19 cellular contexts compared by ENCODE assay signal in genomic region chr6:32439139-32439538, GRCh38. TPM values are rescaled to one million over a fixed set of nuclear protein-coding genes. Genes with fewer than 3 reads are reported as not detected.
DNase-seq lines count a peak whose midpoint lies in the region; ATAC-seq, FAIRE-seq and TF ChIP-seq lines count a peak whose summit lies in the region.
"Had no signal": no experiment of that assay in that cellular context is flagged by ENCODE, and none has a peak within 500 bp of the region (broad histone marks: within the 10 kb centered on the region; RNA-seq: fewer than 3 reads in every experiment).

No MANE protein-coding gene starts in this region.

- ATAC-seq in GM19328 (IDR thresholded peaks at IDR 0.05; ENCODE audit: unreplicated experiment) (peak; percentile 4), natural killer cell (no peak)
- no peak for ATAC-seq in activated naive CD8-positive, alpha-beta T cell treated with anti-CD3 and anti-CD28 coated beads, Interleukin-2, amount 50 U/mL, for 24 hours

- no peak for TF ChIP-seq CTCF in CD14-positive monocyte (IDR thresholded peaks at IDR 0.05)
- no peak for TF ChIP-seq CTCF in natural killer cell (IDR thresholded peaks at IDR 0.05)

- H3K9me3 Mint-ChIP-seq in CD14-positive monocyte (peaks cover 0 to 9% (median 2%) of the 10 kb centered on the region in 7 donors), natural killer cell (no peaks in the 10 kb centered on the region), immature natural killer cell (no peaks in the 10 kb centered on the region)
- no peaks in the 10 kb centered on the region for H3K9me3 Mint-ChIP-seq in activated naive CD8-positive, alpha-beta T cell treated with anti-CD3 and anti-CD28 coated beads, Interleukin-2, amount 50 U/mL, for 24 hours
- H3K9me3 Mint-ChIP-seq: activated T-helper 2 cell treated with anti-CD3 and anti-CD28 coated beads, Interferon-gamma antibody, Interleukin-2, Interleukin-4, amounts not matched to agents 10 μg/mL and 5 μg/mL and 100 μg/mL, durations not matched to agents 14 hours and 24 hours and 36 hours had no signal

- DNase-seq in CD14-positive monocyte (ENCODE audit: low spot score) (no peak), natural killer cell (no peak), RCC 7860 (ENCODE audit: low spot score) (no peak), immature natural killer cell (no peak), activated gamma-delta T cell treated with Interleukin-2 at 50 U/mL for 16 hours (no peak)
- DNase-seq in activated naive CD8-positive, alpha-beta T cell treated with anti-CD3 and anti-CD28 coated beads, Interleukin-2, amount 50 U/mL, for 24 hours = no peak
- no peak for DNase-seq in activated CD4-positive, alpha-beta T cell treated with anti-CD3 and anti-CD28 coated beads for 4 hours
- DNase-seq: DMS79, occipital lobe had no signal

- H3K27me3 Mint-ChIP-seq in CD14-positive monocyte (ENCODE audit: low read depth in 3 of 3) (peaks cover 0 to 3% (median 2%) of the 10 kb centered on the region in 3 donors), natural killer cell (ENCODE audit: low read depth in 2 of 2) (peaks cover 6 to 8% of the 10 kb centered on the region in 2 donors), immature natural killer cell (ENCODE audit: low read depth in 3 of 3) (peaks cover 2 to 9% (median 4%) of the 10 kb centered on the region in 3 donors)
- H3K27me3 Mint-ChIP-seq in activated naive CD8-positive, alpha-beta T cell treated with anti-CD3 and anti-CD28 coated beads, Interleukin-2, amount 50 U/mL, for 24 hours = peaks cover 20% of the 10 kb centered on the region

- H3K36me3 Mint-ChIP-seq in CD14-positive monocyte (peaks cover 47 to 51% of the 10 kb centered on the region in 2 donors), natural killer cell (no peaks in the 10 kb centered on the region), immature natural killer cell (peaks cover 0 to 6% (median 0%) of the 10 kb centered on the region in 3 donors)
- H3K36me3 Mint-ChIP-seq in activated naive CD8-positive, alpha-beta T cell treated with anti-CD3 and anti-CD28 coated beads, Interleukin-2, amount 50 U/mL, for 24 hours (ENCODE audit: low read depth) = peaks cover 13% of the 10 kb centered on the region

- no peak for FAIRE-seq in RCC 7860 (lab: Jason Lieb, UNC)

- peak overlapping the region; percentile 94 to 97 for H3K4me3 Mint-ChIP-seq in CD14-positive monocyte
- peak overlapping the region; percentile 81 for H3K4me3 Mint-ChIP-seq in activated naive CD8-positive, alpha-beta T cell treated with anti-CD3 and anti-CD28 coated beads, Interleukin-2, amount 50 U/mL, for 24 hours
- peak overlapping the region; percentile 72 for H3K4me3 Mint-ChIP-seq in natural killer cell
- peak overlapping the region in 1 of 5 donors; percentile 88 for H3K4me3 Mint-ChIP-seq in immature natural killer cell

- intact Hi-C loops in CD14-positive monocyte (cut with micrococcal nuclease) = no loop called here
- intact Hi-C loops in natural killer cell (cut with micrococcal nuclease) = no loop called here

- H3K27ac Mint-ChIP-seq in CD14-positive monocyte (peak overlapping the region; percentile 99 to 100 (median 99)), natural killer cell (peak overlapping the region in 1 of 2 donors; percentile 79), immature natural killer cell (peak overlapping the region in 3 of 6 donors; percentile 17 to 77 (median 72))
- H3K27ac Mint-ChIP-seq in activated naive CD8-positive, alpha-beta T cell treated with anti-CD3 and anti-CD28 coated beads, Interleukin-2, amount 50 U/mL, for 24 hours = peak overlapping the region; percentile 77

- H3K4me1 Mint-ChIP-seq in CD14-positive monocyte = peaks cover 67% of the 10 kb centered on the region
- H3K4me1 Mint-ChIP-seq in activated naive CD8-positive, alpha-beta T cell treated with anti-CD3 and anti-CD28 coated beads, Interleukin-2, amount 50 U/mL, for 24 hours = peaks cover 23% of the 10 kb centered on the region
- H3K4me1 Mint-ChIP-seq in natural killer cell = peaks cover 9 to 12% of the 10 kb centered on the region in 2 donors
- peaks cover 9 to 16% of the 10 kb centered on the region in 2 donors for H3K4me1 Mint-ChIP-seq in immature natural killer cell

RNA-seq across cellular contexts. Expression of gene HLA-DRA, which starts 0.5 kb away (rescaled TPM):
- 1,000 to 10,000 TPM; 4,194 to 5,181 TPM for polyA plus RNA-seq in CD14-positive monocyte
- total RNA-seq in natural killer cell = 100 to 1,000 TPM in 2 of 3 donors, 10 to 100 TPM in 1; 49.9 to 160 (median 123) TPM
- polyA plus RNA-seq in immature natural killer cell = 100 to 1,000 TPM; 103 to 884 (median 621) TPM
- total RNA-seq: dermis blood vessel endothelial cell, smooth muscle cell had no signal
- polyA plus RNA-seq: smooth muscle cell had no signal

RNA-seq across cellular contexts. Expression of gene BTNL2, which starts 32.2 kb away (rescaled TPM):
- polyA plus RNA-seq in CD14-positive monocyte (not detected), immature natural killer cell (not detected)
- not detected for total RNA-seq in natural killer cell
- total RNA-seq: activated T-helper 2 cell treated with anti-CD3 and anti-CD28 coated beads, Interferon-gamma antibody, Interleukin-2, Interleukin-4, amounts not matched to agents 10 μg/mL and 5 μg/mL and 100 μg/mL, durations not matched to agents 14 hours and 24 hours and 36 hours; ascending aorta; dermis blood vessel endothelial cell; fibroblast of lung; HT1080; lung; occipital lobe; Right ventricle myocardium inferior; smooth muscle cell; subcutaneous adipose tissue had no signal
- polyA plus RNA-seq: fibroblast of lung, lung, smooth muscle cell had no signal

Comparison
In these comparisons a context has a peak if more than half of its experiments do, and no peak if none do; other contexts are left out.
1. RNA of gene HLA-DRA, which starts 0.5 kb away (polyA plus RNA-seq): 4,194 to 5,181 TPM in CD14-positive monocyte; 103 to 884 TPM in immature natural killer cell; every median in the first group is over 4 times any median in the second.